ENCODE assay signal across 24 cellular contexts in the genomic region with DNA sequence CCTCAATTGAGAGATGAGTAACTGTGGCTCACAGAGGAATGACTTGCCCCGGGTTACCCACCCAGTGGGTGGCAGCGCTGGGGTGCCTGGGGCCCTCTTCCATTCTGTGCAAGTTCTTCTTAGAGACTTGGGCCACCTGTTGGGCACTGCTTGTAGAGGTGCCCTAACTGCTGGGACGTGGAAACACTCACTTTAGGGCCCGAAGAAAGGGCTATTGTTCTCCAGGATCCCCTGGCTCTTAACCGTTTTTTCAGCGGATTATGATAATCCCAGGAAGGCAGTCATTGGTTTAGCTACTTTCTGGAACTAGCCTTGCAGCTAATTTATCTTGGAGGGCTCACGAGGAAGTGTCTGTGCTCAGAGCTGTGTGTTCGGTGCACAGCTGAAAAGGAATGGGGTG.
"Had no signal": no experiment of that assay in that cellular context is flagged by ENCODE, and none has a peak within 500 bp of the region (broad histone marks: within the 10 kb centered on the region; RNA-seq: fewer than 3 reads in every experiment).

No MANE protein-coding gene starts in this region.

- H3K4me3 ChIP-seq: gastrocnemius medialis, pancreas, psoas muscle, skin epidermis, stomach, suprapubic skin, transverse colon, uterus had no signal

- H3K36me3 Mint-ChIP-seq: brain; stimulated activated memory B cell treated with anti-CD40 and anti-IgM and Interleukin-4, amounts not matched to agents 10 μg/mL and 1 μg/mL and 100 μg/mL, for 72 hours had no signal

- H3K27me3 Mint-ChIP-seq: stimulated activated memory B cell treated with anti-CD40 and anti-IgM and Interleukin-4, amounts not matched to agents 10 μg/mL and 1 μg/mL and 100 μg/mL, for 72 hours had no signal

- H3K36me3 ChIP-seq: gastrocnemius medialis, pancreas, stomach, suprapubic skin, transverse colon, uterus had no signal

- H3K9me3 ChIP-seq: gastrocnemius medialis, pancreas, psoas muscle, stomach, suprapubic skin, transverse colon, uterus had no signal

- H3K9me3 Mint-ChIP-seq: activated CD4-positive, alpha-beta memory T cell treated with anti-CD3 and anti-CD28 coated beads, Interleukin-2, amount 10 ng/mL, durations not matched to agents 7 days and 5 days; activated T-helper 1 cell treated with anti-CD3 and anti-CD28 coated beads, Interleukin-12 subunit alpha, Interleukin-12 subunit beta, Interleukin-2, Interleukin-4 antibody, amounts not matched to agents 30 ng/mL and 10 ng/mL and 1 ng/mL, durations not matched to agents 14 hours and 24 hours and 36 hours; stimulated activated memory B cell treated with anti-CD40 and anti-IgM and Interleukin-4, amounts not matched to agents 10 μg/mL and 1 μg/mL and 100 μg/mL, for 72 hours had no signal

- H3K27me3 ChIP-seq: gastrocnemius medialis, pancreas, stomach, suprapubic skin, transverse colon, uterus had no signal

- H3K4me3 Mint-ChIP-seq: activated CD4-positive, alpha-beta memory T cell treated with anti-CD3 and anti-CD28 coated beads, Interleukin-2, amount 10 ng/mL, durations not matched to agents 7 days and 5 days; activated T-helper 1 cell treated with anti-CD3 and anti-CD28 coated beads, Interleukin-12 subunit alpha, Interleukin-12 subunit beta, Interleukin-2, Interleukin-4 antibody, amounts not matched to agents 30 ng/mL and 10 ng/mL and 1 ng/mL, durations not matched to agents 14 hours and 24 hours and 36 hours; brain; nephron; stimulated activated memory B cell treated with anti-CD40 and anti-IgM and Interleukin-4, amounts not matched to agents 10 μg/mL and 1 μg/mL and 100 μg/mL, for 72 hours; T-helper 17 cell had no signal

- H3K4me1 Mint-ChIP-seq: brain, nephron had no signal

- H3K27ac ChIP-seq: gastrocnemius medialis, pancreas, psoas muscle, skin epidermis, stomach, suprapubic skin, uterus had no signal

- H3K27ac Mint-ChIP-seq: activated CD4-positive, alpha-beta memory T cell treated with anti-CD3 and anti-CD28 coated beads, Interleukin-2, amount 10 ng/mL, durations not matched to agents 7 days and 5 days; activated T-helper 1 cell treated with anti-CD3 and anti-CD28 coated beads, Interleukin-12 subunit alpha, Interleukin-12 subunit beta, Interleukin-2, Interleukin-4 antibody, amounts not matched to agents 30 ng/mL and 10 ng/mL and 1 ng/mL, durations not matched to agents 14 hours and 24 hours and 36 hours; brain; nephron; stimulated activated memory B cell treated with anti-CD40 and anti-IgM and Interleukin-4, amounts not matched to agents 10 μg/mL and 1 μg/mL and 100 μg/mL, for 72 hours; T-helper 17 cell had no signal

- DNase-seq: activated CD4-positive, alpha-beta memory T cell treated with anti-CD3 and anti-CD28 coated beads, Interleukin-2, amount 10 ng/mL, durations not matched to agents 7 days and 5 days; activated CD4-positive, alpha-beta T cell treated with anti-CD3 and anti-CD28 coated beads for 48 hours; activated gamma-delta T cell; activated naive CD4-positive, alpha-beta T cell treated with anti-CD3 and anti-CD28 coated beads, Interleukin-2, amount 50 U/mL, for 16 hours; aorta; dermis blood vessel endothelial cell; effector CD8-positive, alpha-beta T cell; erythroblast; gastrocnemius medialis; hippocampal formation; left ventricle myocardium superior; pancreas; psoas muscle; right cardiac atrium; stomach; T-helper 17 cell; transverse colon; uterus had no signal

- H3K4me1 ChIP-seq: gastrocnemius medialis, pancreas, psoas muscle, suprapubic skin, uterus had no signal
